Comparison of ENCODE assay signal across 8 cellular contexts in genomic region chr22:36237462-36238347, GRCh38.
DNase-seq lines count a peak whose midpoint lies in the region; ATAC-seq and TF ChIP-seq lines count a peak whose summit lies in the region.

No MANE protein-coding gene starts in this region.

- no peak for ATAC-seq in HG03378 (IDR thresholded peaks at IDR 0.05; ENCODE audit: unreplicated experiment)
- ATAC-seq in GM18520 (IDR thresholded peaks at IDR 0.05; ENCODE audit: unreplicated experiment), result no peak

- H3K4me3 ChIP-seq in retinal pigment epithelial cell (ENCODE audit: low read length), result peak overlapping the region; percentile 64

- DNase-seq in DMS79 treated with DMSO at 0.1 percent for 48 hours (lab: John Stamatoyannopoulos, UW) (peak; percentile 18), DMS79 (lab: John Stamatoyannopoulos, UW) (no peak), fibroblast of peridontal ligament (ENCODE audit: extremely low read depth) (peak; percentile 44), retinal pigment epithelial cell (ENCODE audit: low read depth) (no peak), NCI-H510A (lab: John Stamatoyannopoulos, UW) (no peak)

- TF ChIP-seq CTCF in VCaP (conservative IDR thresholded peaks at IDR 0.05), result no peak
- TF ChIP-seq CTCF in retinal pigment epithelial cell (conservative IDR thresholded peaks at IDR 0.05; ENCODE audit: low read depth, low read length), result no peak

- peak overlapping the region; percentile 84 for H3K27ac ChIP-seq in VCaP

Comparison
In these comparisons a context has a peak if more than half of its experiments do, and no peak if none do; other contexts are left out.
1. DNase-seq: peak in DMS79 treated with DMSO at 0.1 percent for 48 hours (single experiment) and fibroblast of peridontal ligament (single experiment); none in DMS79 (single experiment), retinal pigment epithelial cell (single experiment) and NCI-H510A (single experiment).